29 cellular contexts compared by ENCODE assay signal in genomic region chr10:104591451-104591850, GRCh38. TPM values are rescaled to one million over a fixed set of nuclear protein-coding genes. Genes with fewer than 3 reads are reported as not detected.
"Had no signal": no experiment of that assay in that cellular context is flagged by ENCODE, and none has a peak within 500 bp of the region (broad histone marks: within the 10 kb centered on the region; RNA-seq: fewer than 3 reads in every experiment).

No MANE protein-coding gene starts in this region.

- H3K79me2 ChIP-seq: parathyroid adenoma had no signal

- H3K27ac ChIP-seq: neural progenitor cell, ovary, parathyroid adenoma, psoas muscle, right lobe of liver, sigmoid colon, stomach, thoracic aorta, thyroid gland, tibial nerve, upper lobe of left lung, vagina had no signal

- H3K4me3 ChIP-seq: neural progenitor cell, ovary, psoas muscle, right lobe of liver, sigmoid colon, stomach, thoracic aorta, thyroid gland, tibial nerve, upper lobe of left lung, vagina had no signal

- H3K27me3 ChIP-seq: neural progenitor cell, ovary, right lobe of liver, sigmoid colon, thyroid gland, tibial nerve, upper lobe of left lung, vagina had no signal

- H3K4me2 ChIP-seq: neural progenitor cell had no signal

- H3K36me3 ChIP-seq: neural progenitor cell, ovary, right lobe of liver, sigmoid colon, stomach, thoracic aorta, thyroid gland, tibial nerve, upper lobe of left lung, vagina had no signal

- H3K27ac Mint-ChIP-seq: nephron; neural progenitor cell; progenitor cell of endocrine pancreas; stimulated activated effector memory CD8-positive, alpha-beta T cell treated with anti-CD3 and anti-CD28 coated beads, Interleukin-12 subunit alpha, Interleukin-12 subunit beta, amount 100 ng/mL, for 72 hours; stimulated activated naive B cell treated with anti-CD40 and anti-IgM and Interleukin-4, amounts not matched to agents 10 μg/mL and 1 μg/mL and 100 μg/mL, for 72 hours; stimulated activated naive CD8-positive, alpha-beta T cell treated with anti-CD3 and anti-CD28 coated beads, Interleukin-15, Interleukin-2, amounts not matched to agents 100 ng/mL and 50 ng/mL, for 24 hours had no signal

- H3K4me1 ChIP-seq: neural progenitor cell, parathyroid adenoma, psoas muscle, right lobe of liver, sigmoid colon, stomach, thyroid gland, tibial nerve, upper lobe of left lung, vagina had no signal

- ATAC-seq: psoas muscle; right cardiac atrium; right lobe of liver; stimulated activated effector memory CD8-positive, alpha-beta T cell treated with anti-CD3 and anti-CD28 coated beads, Interleukin-12 subunit alpha, Interleukin-12 subunit beta, amount 100 ng/mL, for 72 hours; stimulated activated naive B cell treated with anti-CD40 and anti-IgM and Interleukin-4, amounts not matched to agents 10 μg/mL and 1 μg/mL and 100 μg/mL, for 72 hours had no signal

- H3K9me3 Mint-ChIP-seq: nephron; neural progenitor cell; stimulated activated effector memory CD8-positive, alpha-beta T cell treated with anti-CD3 and anti-CD28 coated beads, Interleukin-12 subunit alpha, Interleukin-12 subunit beta, amount 100 ng/mL, for 72 hours; stimulated activated naive B cell treated with anti-CD40 and anti-IgM and Interleukin-4, amounts not matched to agents 10 μg/mL and 1 μg/mL and 100 μg/mL, for 72 hours; stimulated activated naive CD8-positive, alpha-beta T cell treated with anti-CD3 and anti-CD28 coated beads, Interleukin-15, Interleukin-2, amounts not matched to agents 100 ng/mL and 50 ng/mL, for 24 hours had no signal

- DNase-seq: occipital lobe; ovary; posterior cingulate gyrus; psoas muscle; right cardiac atrium; right lobe of liver; sigmoid colon; small intestine; stimulated activated CD4-positive, alpha-beta T cell treated with anti-CD3 and anti-CD28 coated beads, Interleukin-15, amount 100 ng/mL, for 24 hours; stimulated activated CD4-positive, alpha-beta T cell treated with anti-CD3 and anti-CD28 coated beads, Interleukin-2, amount 100 ng/mL, for 24 hours; stimulated activated CD4-positive, alpha-beta T cell treated with anti-CD3 and anti-CD28 coated beads, Interleukin-2, amount 100 ng/mL, for 48 hours; stimulated activated CD4-positive, alpha-beta T cell treated with anti-CD3 and anti-CD28 coated beads, Interleukin-4, amount 100 ng/mL, for 24 hours; stimulated activated naive B cell treated with anti-CD40 and anti-IgM and Interleukin-4, amounts not matched to agents 10 μg/mL and 1 μg/mL and 100 μg/mL, for 72 hours; stimulated activated naive CD4-positive, alpha-beta T cell treated with Interleukin-2 at 50 U/mL for 16 hours; stomach; thyroid gland; upper lobe of left lung had no signal

- H3K9me3 ChIP-seq: ovary, psoas muscle, right lobe of liver, sigmoid colon, stomach, thoracic aorta, thyroid gland, tibial nerve, upper lobe of left lung, vagina had no signal

- H3K4me3 Mint-ChIP-seq: nephron; neural progenitor cell; stimulated activated effector memory CD8-positive, alpha-beta T cell treated with anti-CD3 and anti-CD28 coated beads, Interleukin-12 subunit alpha, Interleukin-12 subunit beta, amount 100 ng/mL, for 72 hours; stimulated activated naive B cell treated with anti-CD40 and anti-IgM and Interleukin-4, amounts not matched to agents 10 μg/mL and 1 μg/mL and 100 μg/mL, for 72 hours; stimulated activated naive CD8-positive, alpha-beta T cell treated with anti-CD3 and anti-CD28 coated beads, Interleukin-15, Interleukin-2, amounts not matched to agents 100 ng/mL and 50 ng/mL, for 24 hours had no signal

- H3K4me1 Mint-ChIP-seq: nephron; stimulated activated naive B cell treated with anti-CD40 and anti-IgM and Interleukin-4, amounts not matched to agents 10 μg/mL and 1 μg/mL and 100 μg/mL, for 72 hours had no signal

- H3K36me3 Mint-ChIP-seq: neural progenitor cell; stimulated activated effector memory CD8-positive, alpha-beta T cell treated with anti-CD3 and anti-CD28 coated beads, Interleukin-12 subunit alpha, Interleukin-12 subunit beta, amount 100 ng/mL, for 72 hours; stimulated activated naive B cell treated with anti-CD40 and anti-IgM and Interleukin-4, amounts not matched to agents 10 μg/mL and 1 μg/mL and 100 μg/mL, for 72 hours had no signal

- H2AFZ ChIP-seq: neural progenitor cell, parathyroid adenoma had no signal

RNA-seq across cellular contexts. Expression of gene SORCS3, which starts 49.6 kb away (rescaled TPM):
- total RNA-seq: osteoblast, psoas muscle, right lobe of liver, subcutaneous adipose tissue, thoracic aorta, thyroid gland, upper lobe of left lung, ureter had no signal
